ENCODE assay signal across 20 cellular contexts in genomic region chr6:33820243-33820642, GRCh38. TPM values are rescaled to one million over a fixed set of nuclear protein-coding genes. Genes with fewer than 3 reads are reported as not detected.
DNase-seq lines count a peak whose midpoint lies in the region; ATAC-seq and TF ChIP-seq lines count a peak whose summit lies in the region.
"Had no signal": no experiment of that assay in that cellular context is flagged by ENCODE, and none has a peak within 500 bp of the region (broad histone marks: within the 10 kb centered on the region; RNA-seq: fewer than 3 reads in every experiment).

No MANE protein-coding gene starts in this region.

- H4K20me1 ChIP-seq in Loucy (ENCODE audit: insufficient read depth, low read length, poor library complexity, severe bottlenecking): no peaks in the 10 kb centered on the region

- no peaks in the 10 kb centered on the region for H3K27me3 ChIP-seq in Loucy (ENCODE audit: insufficient read depth, low read length, poor library complexity, severe bottlenecking)
- no peaks in the 10 kb centered on the region for H3K27me3 ChIP-seq in WERI-Rb-1 (ENCODE audit: insufficient read depth, low read depth, severe bottlenecking)

- peak; percentile 45 for DNase-seq in AG20443 (ENCODE audit: low spot score)
- DNase-seq in WERI-Rb-1: peak; percentile 86
- DNase-seq in myocyte (ENCODE audit: low read depth): peak; percentile 46
- no peak for DNase-seq in activated CD4-positive, alpha-beta T cell treated with anti-CD3 and anti-CD28 coated beads, Interleukin-2, amount 50 U/mL, for 48 hours
- DNase-seq in NCI-H82 (lab: John Stamatoyannopoulos, UW): no peak
- DNase-seq in retina: no peak
- DNase-seq: GF-D8, NCI-H2029 had no signal

- no peaks in the 10 kb centered on the region for H3F3A ChIP-seq in Loucy (ENCODE audit: low read depth)

- TF ChIP-seq CTCF in Loucy (conservative IDR thresholded peaks at IDR 0.05; ENCODE audit: low read length) (no peak), WERI-Rb-1 (IDR thresholded peaks at IDR 0.05; ENCODE audit: low read depth, low read length) (peak; percentile 24; the same call in 1 of the 2 replicates)

- no peak overlapping the region for H3K9ac ChIP-seq in Loucy (ENCODE audit: low read depth, low read length, poor library complexity, severe bottlenecking)

- H3K27ac ChIP-seq in WERI-Rb-1: no peak overlapping the region
- H3K27ac ChIP-seq: C4-2B had no signal

- peaks cover 18% of the 10 kb centered on the region for H3K4me1 ChIP-seq in Loucy (ENCODE audit: insufficient read depth, low read length, poor library complexity, severe bottlenecking)
- H3K4me1 ChIP-seq: HAP-1 had no signal

- no peaks in the 10 kb centered on the region for H3K79me2 ChIP-seq in Loucy (ENCODE audit: insufficient read depth, low read length)

- H3K4me2 ChIP-seq in Loucy (ENCODE audit: low read depth, low read length, poor library complexity, severe bottlenecking): peak overlapping the region; percentile 68

- H2AFZ ChIP-seq in Loucy (ENCODE audit: low read length): no peak overlapping the region

- H3K9me3 ChIP-seq in Loucy (ENCODE audit: insufficient read depth, low read depth, low read length) (no peaks in the 10 kb centered on the region), WERI-Rb-1 (ENCODE audit: severe bottlenecking) (no peaks in the 10 kb centered on the region)
- H3K9me3 ChIP-seq: HAP-1 had no signal

- no peak for ATAC-seq in HG03139 (IDR thresholded peaks at IDR 0.05; ENCODE audit: unreplicated experiment)
- ATAC-seq: Panc1, Right ventricle myocardium inferior had no signal

- H3K4me3 ChIP-seq in Loucy (ENCODE audit: low read length, poor library complexity, severe bottlenecking) (no peak overlapping the region), WERI-Rb-1 (ENCODE audit: low read depth, low read length) (no peak overlapping the region)
- H3K4me3 ChIP-seq: HAP-1 had no signal

- no peaks in the 10 kb centered on the region for H3K36me3 ChIP-seq in Loucy (ENCODE audit: insufficient read depth, low read length)
- no peaks in the 10 kb centered on the region for H3K36me3 ChIP-seq in WERI-Rb-1
- H3K36me3 ChIP-seq: HAP-1 had no signal

- H3K9me2 ChIP-seq in Loucy (replicated peaks; ENCODE audit: low read depth, low read length): no peaks in the 10 kb centered on the region

RNA-seq across cellular contexts. Expression of gene MLN, which starts 16.4 kb away (rescaled TPM):
- total RNA-seq in myocyte: not detected in 2 replicates
- not detected for polyA plus RNA-seq in myocyte (2012)
- total RNA-seq: A172, Daoy, HT1080, LHCN-M2, NCI-H460, Right ventricle myocardium inferior had no signal
- polyA plus RNA-seq: IgD-negative memory B cell had no signal

RNA-seq across cellular contexts. Expression of gene LEMD2, which starts 31.3 kb away (rescaled TPM):
- 51.9 and 53.8 TPM in 2 replicates for total RNA-seq in myocyte
- 57.6 TPM for polyA plus RNA-seq in myocyte (2012)

Comparison
In these comparisons a context has a peak if more than half of its experiments do, and no peak if none do; other contexts are left out.
1. DNase-seq: peak in AG20443 (single experiment), WERI-Rb-1 (single experiment) and myocyte (single experiment); none in activated CD4-positive, alpha-beta T cell treated with anti-CD3 and anti-CD28 coated beads, Interleukin-2, amount 50 U/mL, for 48 hours (0 of 2), NCI-H82 (single experiment) and retina (single experiment).